Comparison of ENCODE assay signal across 16 cellular contexts in genomic region chr11:132245558-132246385, GRCh38.
"Had no signal": no experiment of that assay in that cellular context is flagged by ENCODE, and none has a peak within 500 bp of the region (broad histone marks: within the 10 kb centered on the region; RNA-seq: fewer than 3 reads in every experiment).

No MANE protein-coding gene starts in this region.

- H3K27me3 Mint-ChIP-seq: activated naive CD4-positive, alpha-beta T cell treated with anti-CD3 and anti-CD28 coated beads, Interleukin-2, amount 50 U/mL, for 24 hours; activated T-cell treated with anti-CD3 and anti-CD28 coated beads, Interleukin-2, amount 50 U/mL, for 24 hours; naive thymus-derived CD4-positive, alpha-beta T cell had no signal

- H3K9me3 Mint-ChIP-seq: activated T-cell treated with anti-CD3 and anti-CD28 coated beads, Interleukin-2, amount 50 U/mL, for 24 hours had no signal

- H3K4me1 ChIP-seq: esophagus squamous epithelium, heart left ventricle, lower lobe of right lung, thyroid gland had no signal

- DNase-seq: activated CD4-positive, alpha-beta T cell treated with anti-CD3 and anti-CD28 coated beads for 1 hour; activated CD4-positive, alpha-beta T cell treated with anti-CD3 and anti-CD28 coated beads, Interleukin-2, amount 50 U/mL, for 48 hours; activated CD8-positive, alpha-beta memory T cell treated with anti-CD3 and anti-CD28 coated beads, Interleukin-2, amount 10 ng/mL, durations not matched to agents 7 days and 5 days; activated effector memory CD4-positive, alpha-beta T cell treated with Interleukin-2 at 50 U/mL for 16 hours; activated T-cell treated with anti-CD3 and anti-CD28 coated beads, Interleukin-2, amount 50 U/mL, for 24 hours; brain microvascular endothelial cell; esophagus squamous epithelium; foreskin fibroblast; heart left ventricle; lower lobe of right lung; naive thymus-derived CD4-positive, alpha-beta T cell; stimulated activated CD4-positive, alpha-beta T cell treated with anti-CD3 and anti-CD28 coated beads, Interleukin-4, amount 100 ng/mL, for 4 hours; T-helper 9 cell; thyroid gland had no signal

- H3K4me3 Mint-ChIP-seq: activated CD8-positive, alpha-beta memory T cell treated with anti-CD3 and anti-CD28 coated beads, Interleukin-2, amount 10 ng/mL, durations not matched to agents 7 days and 5 days; activated naive CD4-positive, alpha-beta T cell treated with anti-CD3 and anti-CD28 coated beads, Interleukin-2, amount 50 U/mL, for 24 hours; activated T-cell treated with anti-CD3 and anti-CD28 coated beads, Interleukin-2, amount 50 U/mL, for 24 hours; naive thymus-derived CD4-positive, alpha-beta T cell had no signal

- H3K9me3 ChIP-seq: lower lobe of right lung, thyroid gland had no signal

- H3K4me1 Mint-ChIP-seq: activated CD8-positive, alpha-beta memory T cell treated with anti-CD3 and anti-CD28 coated beads, Interleukin-2, amount 10 ng/mL, durations not matched to agents 7 days and 5 days; activated naive CD4-positive, alpha-beta T cell treated with anti-CD3 and anti-CD28 coated beads, Interleukin-2, amount 50 U/mL, for 24 hours; naive thymus-derived CD4-positive, alpha-beta T cell had no signal

- H3K27ac Mint-ChIP-seq: activated CD8-positive, alpha-beta memory T cell treated with anti-CD3 and anti-CD28 coated beads, Interleukin-2, amount 10 ng/mL, durations not matched to agents 7 days and 5 days; activated naive CD4-positive, alpha-beta T cell treated with anti-CD3 and anti-CD28 coated beads, Interleukin-2, amount 50 U/mL, for 24 hours; activated T-cell treated with anti-CD3 and anti-CD28 coated beads, Interleukin-2, amount 50 U/mL, for 24 hours; naive thymus-derived CD4-positive, alpha-beta T cell had no signal

- H3K4me3 ChIP-seq: esophagus squamous epithelium, heart left ventricle, lower lobe of right lung, skin epidermis, thyroid gland had no signal

- ATAC-seq: activated CD8-positive, alpha-beta memory T cell treated with anti-CD3 and anti-CD28 coated beads, Interleukin-2, amount 10 ng/mL, durations not matched to agents 7 days and 5 days; lower lobe of right lung; naive thymus-derived CD4-positive, alpha-beta T cell had no signal

- H3K27me3 ChIP-seq: brain microvascular endothelial cell, esophagus squamous epithelium, heart left ventricle, thyroid gland had no signal

- H3K36me3 ChIP-seq: brain microvascular endothelial cell, esophagus squamous epithelium, heart left ventricle, lower lobe of right lung, thyroid gland had no signal

- H3K27ac ChIP-seq: brain microvascular endothelial cell, esophagus squamous epithelium, heart left ventricle, lower lobe of right lung, skin epidermis, thyroid gland had no signal
